ENCODE assay signal across 13 cellular contexts in genomic region chr7:15801565-15801964, GRCh38.
DNase-seq lines count a peak whose midpoint lies in the region; FAIRE-seq and TF ChIP-seq lines count a peak whose summit lies in the region.
"Had no signal": no experiment of that assay in that cellular context is flagged by ENCODE, and none has a peak within 500 bp of the region (broad histone marks: within the 10 kb centered on the region; RNA-seq: fewer than 3 reads in every experiment).

No MANE protein-coding gene starts in this region.

- no peaks in the 10 kb centered on the region for H3K36me3 ChIP-seq in kidney epithelial cell (ENCODE audit: control insufficient read depth, insufficient read depth, low read length)
- H3K36me3 ChIP-seq in transverse colon: no peaks in the 10 kb centered on the region
- H3K36me3 ChIP-seq: breast epithelium, HAP-1 had no signal

- TF ChIP-seq EP300 in transverse colon (IDR thresholded peaks at IDR 0.05; ENCODE audit: low read depth): no peak

- 47 to 56% methylated on average over 3 of the region's 3 CpGs for WGBS in transverse colon (ENCODE audit: low coverage in 1 of 2), 2 donors

- H3K27ac ChIP-seq in transverse colon: no peak overlapping the region

- intact Hi-C loops in transverse colon (cut with DNase I; ENCODE audit: low total_unique reads): no loop called here

- H3K4me3 ChIP-seq in kidney epithelial cell (ENCODE audit: low read depth, low read length) (no peak overlapping the region), transverse colon (no peak overlapping the region)
- H3K4me3 ChIP-seq: breast epithelium, HAP-1 had no signal

- no peak for TF ChIP-seq POLR2A in transverse colon (IDR thresholded peaks at IDR 0.05)

- TF ChIP-seq CTCF in kidney epithelial cell (IDR thresholded peaks at IDR 0.05; ENCODE audit: insufficient read depth, low read length, poor library complexity, severe bottlenecking) (no peak), transverse colon (IDR thresholded peaks at IDR 0.05) (no peak)

- FAIRE-seq in urothelium cell line (lab: Jason Lieb, UNC): no peak
- FAIRE-seq: G401.6 had no signal

- DNase-seq in NCI-H2107 treated with DMSO at 0.1 percent for 48 hours (lab: John Stamatoyannopoulos, UW; ENCODE audit: unreplicated experiment) (peak; percentile 45), NCI-H2107 (lab: John Stamatoyannopoulos, UW) (no peak), cerebellar cortex (ENCODE audit: low spot score) (peak; percentile 4), kidney epithelial cell (ENCODE audit: low read depth) (peak; percentile 72), urothelium cell line (ENCODE audit: low spot score) (peak; percentile 5), NCI-H2081 treated with DMSO at 0.1 percent for 48 hours (lab: John Stamatoyannopoulos, UW) (no peak), transverse colon (no peak)
- no peak for DNase-seq in activated effector memory CD4-positive, alpha-beta T cell treated with Interleukin-2 at 50 U/mL for 16 hours
- DNase-seq: 8988T, MM.1S had no signal

- H3K9me3 ChIP-seq in transverse colon: no peaks in the 10 kb centered on the region
- H3K9me3 ChIP-seq: breast epithelium, HAP-1 had no signal

- in situ Hi-C loops in transverse colon (cut with MboI; ENCODE audit: low pct_ligation_motif_present in 1 of 4, low pct_unique_long_range_greater_than_20kb in 1 of 4, low sequenced_read_pairs in 3 of 4): no loop called here

- peaks cover 0 to 4% (median 0%) of the 10 kb centered on the region in 4 donors for H3K4me1 ChIP-seq in transverse colon
- H3K4me1 ChIP-seq: breast epithelium, HAP-1 had no signal

- H3K27me3 ChIP-seq in kidney epithelial cell (ENCODE audit: control insufficient read depth, insufficient read depth, low read length): no peaks in the 10 kb centered on the region
- H3K27me3 ChIP-seq in transverse colon: no peaks in the 10 kb centered on the region
- H3K27me3 ChIP-seq: breast epithelium had no signal

Comparison
In these comparisons a context has a peak if more than half of its experiments do, and no peak if none do; other contexts are left out.
1. DNase-seq: peak in NCI-H2107 treated with DMSO at 0.1 percent for 48 hours (single experiment), cerebellar cortex (single experiment), kidney epithelial cell (single experiment) and urothelium cell line (single experiment); none in NCI-H2107 (single experiment), NCI-H2081 treated with DMSO at 0.1 percent for 48 hours (single experiment), activated effector memory CD4-positive, alpha-beta T cell treated with Interleukin-2 at 50 U/mL for 16 hours (single experiment) and transverse colon (single experiment).